In genomic region chr10:52314822-52315552, GRCh38 we compare ENCODE assay signal across 9 cellular contexts. TPM values are rescaled to one million over a fixed set of nuclear protein-coding genes. Genes with fewer than 3 reads are reported as not detected.
A peak's percentile ranks its signal among the peaks of the same experiment; 100 is the strongest.
DNase-seq lines count a peak whose midpoint lies in the region; ATAC-seq and TF ChIP-seq lines count a peak whose summit lies in the region.
"Had no signal": no experiment of that assay in that cellular context is flagged by ENCODE, and none has a peak within 500 bp of the region (broad histone marks: within the 10 kb centered on the region; RNA-seq: fewer than 3 reads in every experiment).

No MANE protein-coding gene starts in this region.

- peak overlapping the region; percentile 21; the same call in 1 of the 2 replicates for H3K9ac ChIP-seq in KMS-11

- H3K27ac Mint-ChIP-seq in naive thymus-derived CD8-positive, alpha-beta T cell, result no peak overlapping the region

- peaks cover 0 to 14% (median 0%) of the 10 kb centered on the region in 9 donors for H3K9me3 Mint-ChIP-seq in naive thymus-derived CD8-positive, alpha-beta T cell

- no peaks in the 10 kb centered on the region for H3K36me3 ChIP-seq in KMS-11 (ENCODE audit: insufficient read depth)

- TF ChIP-seq CTCF in AG09309 (IDR thresholded peaks at IDR 0.05; ENCODE audit: control insufficient read depth, insufficient read depth, low read depth, low read length, missing control alignments), result no peak
- peak; percentile 49 for TF ChIP-seq CTCF in KMS-11 (conservative IDR thresholded peaks at IDR 0.05; ENCODE audit: low read depth, low read length)

- no peak for ATAC-seq in naive thymus-derived CD8-positive, alpha-beta T cell
- no peak for ATAC-seq in GM21423 (IDR thresholded peaks at IDR 0.05; ENCODE audit: unreplicated experiment)

- H3K36me3 Mint-ChIP-seq in naive thymus-derived CD8-positive, alpha-beta T cell, result peaks cover 0 to 4% (median 0%) of the 10 kb centered on the region in 3 donors

- H3K4me3 Mint-ChIP-seq in naive thymus-derived CD8-positive, alpha-beta T cell, result peak overlapping the region in 7 of 10 donors; percentile 29 to 76 (median 46)

- H4K20me1 ChIP-seq in KMS-11 (ENCODE audit: insufficient read depth), result no peaks in the 10 kb centered on the region

- peak overlapping the region; percentile 83 for H2AFZ ChIP-seq in KMS-11 (ENCODE audit: low read depth)

- peaks cover 8 to 19% (median 17%) of the 10 kb centered on the region in 4 donors for H3K4me1 Mint-ChIP-seq in naive thymus-derived CD8-positive, alpha-beta T cell

- no peak overlapping the region for H3K27ac ChIP-seq in KMS-11
- H3K27ac ChIP-seq in epithelial cell of prostate, result peak overlapping the region; percentile 92

- no peaks in the 10 kb centered on the region for H3K79me2 ChIP-seq in KMS-11 (ENCODE audit: insufficient read depth, low read depth)

- H3K27me3 Mint-ChIP-seq in naive thymus-derived CD8-positive, alpha-beta T cell, result peaks cover 24 to 74% (median 40%) of the 10 kb centered on the region in 5 donors

- POLR2A ChIA-PET in naive thymus-derived CD8-positive, alpha-beta T cell (lab: Charles Lee), result no interaction called here

- peak overlapping the region; percentile 79 for H3K4me2 ChIP-seq in KMS-11

- H3K4me3 ChIP-seq in AG09309 (ENCODE audit: control insufficient read depth, low read depth, low read length) (peak overlapping the region; percentile 61), KMS-11 (IDR thresholded peaks at IDR 0.05; ENCODE audit: insufficient read depth, low read depth, low read length) (no peak overlapping the region)

- H3K27me3 ChIP-seq in KMS-11 (ENCODE audit: insufficient read depth, low read depth), result no peaks in the 10 kb centered on the region

- DNase-seq in AG09309 (ENCODE audit: low read depth) (no peak), epithelial cell of prostate (ENCODE audit: low read depth, low spot score) (no peak), NCI-H526 treated with DMSO at 0.1 percent for 48 hours (lab: John Stamatoyannopoulos, UW) (no peak), NCI-H2107 treated with DMSO at 0.1 percent for 48 hours (lab: John Stamatoyannopoulos, UW; ENCODE audit: unreplicated experiment) (no peak), cerebellum (ENCODE audit: low spot score) (no peak)
- DNase-seq in naive thymus-derived CD8-positive, alpha-beta T cell, result no peak

- H3K4me1 ChIP-seq in KMS-11 (ENCODE audit: low read depth, poor library complexity, severe bottlenecking), result peaks cover 13% of the 10 kb centered on the region

RNA-seq across cellular contexts. Expression of gene DKK1, which starts 0.9 kb away (rescaled TPM):
- not detected for total RNA-seq in naive thymus-derived CD8-positive, alpha-beta T cell
- not detected for polyA plus RNA-seq in naive thymus-derived CD8-positive, alpha-beta T cell
- total RNA-seq in cerebellum, result 2.0 TPM
- total RNA-seq: activated CD8-positive, alpha-beta memory T cell treated with anti-CD3 and anti-CD28 coated beads for 36 hours had no signal
